Comparison of ENCODE assay signal across 1 cellular context in the genomic region with DNA sequence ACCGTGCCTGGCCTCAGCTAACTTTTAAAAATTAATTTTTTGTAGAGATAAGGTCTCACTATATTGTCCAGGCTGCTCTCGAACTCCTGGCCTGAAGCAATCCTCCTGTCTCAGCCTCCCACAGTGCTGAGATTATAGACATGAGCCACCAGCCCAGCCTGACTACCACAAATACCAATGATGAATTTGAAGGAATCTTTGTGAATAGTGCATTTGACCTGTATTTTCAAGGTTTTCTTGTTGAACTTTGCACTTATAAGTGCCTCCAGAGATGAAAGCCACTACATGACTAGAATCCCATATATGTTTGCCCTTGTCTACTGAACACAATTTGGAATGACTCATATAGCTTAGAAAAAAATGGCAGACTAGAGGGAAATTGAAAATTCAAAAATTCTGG.
A peak's percentile ranks its signal among the peaks of the same experiment; 100 is the strongest.
TF ChIP-seq lines count a peak whose summit lies in the region.

No MANE protein-coding gene starts in this region.

TF ChIP-seq in HepG2, 621 proteins besides CTCF, POLR2A, EP300 and RAD21 (continued from another document):
- TF ChIP-seq, protein P1, sequence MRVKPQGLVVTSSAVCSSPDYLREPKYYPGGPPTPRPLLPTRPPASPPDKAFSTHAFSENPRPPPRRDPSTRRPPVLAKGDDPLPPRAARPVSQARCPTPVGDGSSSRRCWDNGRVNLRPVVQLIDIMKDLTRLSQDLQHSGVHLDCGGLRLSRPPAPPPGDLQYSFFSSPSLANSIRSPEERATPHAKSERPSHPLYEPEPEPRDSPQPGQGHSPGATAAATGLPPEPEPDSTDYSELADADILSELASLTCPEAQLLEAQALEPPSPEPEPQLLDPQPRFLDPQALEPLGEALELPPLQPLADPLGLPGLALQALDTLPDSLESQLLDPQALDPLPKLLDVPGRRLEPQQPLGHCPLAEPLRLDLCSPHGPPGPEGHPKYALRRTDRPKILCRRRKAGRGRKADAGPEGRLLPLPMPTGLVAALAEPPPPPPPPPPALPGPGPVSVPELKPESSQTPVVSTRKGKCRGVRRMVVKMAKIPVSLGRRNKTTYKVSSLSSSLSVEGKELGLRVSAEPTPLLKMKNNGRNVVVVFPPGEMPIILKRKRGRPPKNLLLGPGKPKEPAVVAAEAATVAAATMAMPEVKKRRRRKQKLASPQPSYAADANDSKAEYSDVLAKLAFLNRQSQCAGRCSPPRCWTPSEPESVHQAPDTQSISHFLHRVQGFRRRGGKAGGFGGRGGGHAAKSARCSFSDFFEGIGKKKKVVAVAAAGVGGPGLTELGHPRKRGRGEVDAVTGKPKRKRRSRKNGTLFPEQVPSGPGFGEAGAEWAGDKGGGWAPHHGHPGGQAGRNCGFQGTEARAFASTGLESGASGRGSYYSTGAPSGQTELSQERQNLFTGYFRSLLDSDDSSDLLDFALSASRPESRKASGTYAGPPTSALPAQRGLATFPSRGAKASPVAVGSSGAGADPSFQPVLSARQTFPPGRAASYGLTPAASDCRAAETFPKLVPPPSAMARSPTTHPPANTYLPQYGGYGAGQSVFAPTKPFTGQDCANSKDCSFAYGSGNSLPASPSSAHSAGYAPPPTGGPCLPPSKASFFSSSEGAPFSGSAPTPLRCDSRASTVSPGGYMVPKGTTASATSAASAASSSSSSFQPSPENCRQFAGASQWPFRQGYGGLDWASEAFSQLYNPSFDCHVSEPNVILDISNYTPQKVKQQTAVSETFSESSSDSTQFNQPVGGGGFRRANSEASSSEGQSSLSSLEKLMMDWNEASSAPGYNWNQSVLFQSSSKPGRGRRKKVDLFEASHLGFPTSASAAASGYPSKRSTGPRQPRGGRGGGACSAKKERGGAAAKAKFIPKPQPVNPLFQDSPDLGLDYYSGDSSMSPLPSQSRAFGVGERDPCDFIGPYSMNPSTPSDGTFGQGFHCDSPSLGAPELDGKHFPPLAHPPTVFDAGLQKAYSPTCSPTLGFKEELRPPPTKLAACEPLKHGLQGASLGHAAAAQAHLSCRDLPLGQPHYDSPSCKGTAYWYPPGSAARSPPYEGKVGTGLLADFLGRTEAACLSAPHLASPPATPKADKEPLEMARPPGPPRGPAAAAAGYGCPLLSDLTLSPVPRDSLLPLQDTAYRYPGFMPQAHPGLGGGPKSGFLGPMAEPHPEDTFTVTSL (CRISPR knock-in tag; IDR thresholded peaks at IDR 0.05; ENCODE audit: borderline replicate concordance) = peak; percentile 49; the same call in 1 of the 2 replicates
- no peak for TF ChIP-seq HMGXB4 (CRISPR knock-in tag; IDR thresholded peaks at IDR 0.05; ENCODE audit: borderline replicate concordance in 1 of 2, low read depth in 1 of 2)
- TF ChIP-seq RCOR2 (CRISPR knock-in tag; IDR thresholded peaks at IDR 0.05) = peak; percentile 75
- no peak for TF ChIP-seq ZNF143 (CRISPR knock-in tag; IDR thresholded peaks at IDR 0.05)
- no peak for TF ChIP-seq ZSCAN22 (CRISPR knock-in tag; IDR thresholded peaks at IDR 0.05)
- TF ChIP-seq SAP130 (CRISPR knock-in tag; IDR thresholded peaks at IDR 0.05; ENCODE audit: low read depth) = peak; percentile 22; the same call in 1 of the 2 replicates
- TF ChIP-seq ZNF770 (CRISPR knock-in tag; IDR thresholded peaks at IDR 0.05) = peak; percentile 87
- TF ChIP-seq ZNF121 (CRISPR knock-in tag; IDR thresholded peaks at IDR 0.05) = peak; percentile 55; the same call in 1 of the 2 replicates
- peak; percentile 72; the same call in 1 of the 2 replicates for TF ChIP-seq SMARCC2 (IDR thresholded peaks at IDR 0.05)
- peak; percentile 40; the same call in 1 of the 2 replicates for TF ChIP-seq HMG20A (CRISPR knock-in tag; IDR thresholded peaks at IDR 0.05; ENCODE audit: borderline replicate concordance)
- TF ChIP-seq, protein P2, sequence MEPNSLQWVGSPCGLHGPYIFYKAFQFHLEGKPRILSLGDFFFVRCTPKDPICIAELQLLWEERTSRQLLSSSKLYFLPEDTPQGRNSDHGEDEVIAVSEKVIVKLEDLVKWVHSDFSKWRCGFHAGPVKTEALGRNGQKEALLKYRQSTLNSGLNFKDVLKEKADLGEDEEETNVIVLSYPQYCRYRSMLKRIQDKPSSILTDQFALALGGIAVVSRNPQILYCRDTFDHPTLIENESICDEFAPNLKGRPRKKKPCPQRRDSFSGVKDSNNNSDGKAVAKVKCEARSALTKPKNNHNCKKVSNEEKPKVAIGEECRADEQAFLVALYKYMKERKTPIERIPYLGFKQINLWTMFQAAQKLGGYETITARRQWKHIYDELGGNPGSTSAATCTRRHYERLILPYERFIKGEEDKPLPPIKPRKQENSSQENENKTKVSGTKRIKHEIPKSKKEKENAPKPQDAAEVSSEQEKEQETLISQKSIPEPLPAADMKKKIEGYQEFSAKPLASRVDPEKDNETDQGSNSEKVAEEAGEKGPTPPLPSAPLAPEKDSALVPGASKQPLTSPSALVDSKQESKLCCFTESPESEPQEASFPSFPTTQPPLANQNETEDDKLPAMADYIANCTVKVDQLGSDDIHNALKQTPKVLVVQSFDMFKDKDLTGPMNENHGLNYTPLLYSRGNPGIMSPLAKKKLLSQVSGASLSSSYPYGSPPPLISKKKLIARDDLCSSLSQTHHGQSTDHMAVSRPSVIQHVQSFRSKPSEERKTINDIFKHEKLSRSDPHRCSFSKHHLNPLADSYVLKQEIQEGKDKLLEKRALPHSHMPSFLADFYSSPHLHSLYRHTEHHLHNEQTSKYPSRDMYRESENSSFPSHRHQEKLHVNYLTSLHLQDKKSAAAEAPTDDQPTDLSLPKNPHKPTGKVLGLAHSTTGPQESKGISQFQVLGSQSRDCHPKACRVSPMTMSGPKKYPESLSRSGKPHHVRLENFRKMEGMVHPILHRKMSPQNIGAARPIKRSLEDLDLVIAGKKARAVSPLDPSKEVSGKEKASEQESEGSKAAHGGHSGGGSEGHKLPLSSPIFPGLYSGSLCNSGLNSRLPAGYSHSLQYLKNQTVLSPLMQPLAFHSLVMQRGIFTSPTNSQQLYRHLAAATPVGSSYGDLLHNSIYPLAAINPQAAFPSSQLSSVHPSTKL (CRISPR knock-in tag; IDR thresholded peaks at IDR 0.05) = peak; percentile 76
- TF ChIP-seq POGZ (CRISPR knock-in tag; IDR thresholded peaks at IDR 0.05) = 0 out of 2 replicates have a peak, but pooled peaks have one; percentile 26
- no peak for TF ChIP-seq SOX13 (IDR thresholded peaks at IDR 0.05)
- peak in 1 of 2 experiments; percentile 20; a peak in 1 of 4 replicates for TF ChIP-seq SOX13 (CRISPR knock-in tag; conservative IDR thresholded peaks at IDR 0.05 in 1 of 2, IDR thresholded peaks at IDR 0.05 in 1 of 2)
- TF ChIP-seq RBM22 (optimal IDR thresholded peaks at IDR 0.05; ENCODE audit: low read length) = peak; percentile 24
- TF ChIP-seq DDIT3 (CRISPR knock-in tag; IDR thresholded peaks at IDR 0.05) = no peak
- peak; percentile 57 for TF ChIP-seq GATAD2A (CRISPR knock-in tag; IDR thresholded peaks at IDR 0.05)
- TF ChIP-seq NFIC (IDR thresholded peaks at IDR 0.05; ENCODE audit: low read length) = peak; percentile 33; the same call in 1 of the 2 replicates
- no peak for TF ChIP-seq KLF9 (CRISPR knock-in tag; IDR thresholded peaks at IDR 0.05; ENCODE audit: low read depth)
- 0 out of 2 replicates have a peak, but pooled peaks have one; percentile 44 for TF ChIP-seq ZMYM3 (CRISPR knock-in tag; IDR thresholded peaks at IDR 0.05)
- peak; percentile 58 for TF ChIP-seq TCF7 (IDR thresholded peaks at IDR 0.05; ENCODE audit: low read depth)
- peak; percentile 61; the same call in 1 of the 2 replicates for TF ChIP-seq KDM1A (CRISPR knock-in tag; IDR thresholded peaks at IDR 0.05)
- 0 out of 2 replicates have a peak, but pooled peaks have one; percentile 20 for TF ChIP-seq FOSL1 (CRISPR knock-in tag; IDR thresholded peaks at IDR 0.05; ENCODE audit: borderline replicate concordance)
- no peak for TF ChIP-seq NKX3-1 (CRISPR knock-in tag; IDR thresholded peaks at IDR 0.05)
- peak; percentile 49 for TF ChIP-seq FOSL2 (CRISPR knock-in tag; IDR thresholded peaks at IDR 0.05)
- peak; percentile 12 for TF ChIP-seq TEAD3 (CRISPR knock-in tag; optimal IDR thresholded peaks at IDR 0.05; ENCODE audit: borderline replicate concordance)
- 0 out of 2 replicates have a peak, but pooled peaks have one; percentile 61 for TF ChIP-seq SMARCE1 (IDR thresholded peaks at IDR 0.05; ENCODE audit: borderline replicate concordance)
- no peak for TF ChIP-seq JARID2 (CRISPR knock-in tag; IDR thresholded peaks at IDR 0.05; ENCODE audit: insufficient replicate concordance)
- TF ChIP-seq, protein P3, sequence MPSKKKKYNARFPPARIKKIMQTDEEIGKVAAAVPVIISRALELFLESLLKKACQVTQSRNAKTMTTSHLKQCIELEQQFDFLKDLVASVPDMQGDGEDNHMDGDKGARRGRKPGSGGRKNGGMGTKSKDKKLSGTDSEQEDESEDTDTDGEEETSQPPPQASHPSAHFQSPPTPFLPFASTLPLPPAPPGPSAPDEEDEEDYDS (CRISPR knock-in tag; IDR thresholded peaks at IDR 0.05) = no peak
- peak; percentile 84 for TF ChIP-seq ZNF644 (CRISPR knock-in tag; IDR thresholded peaks at IDR 0.05; ENCODE audit: low read depth)
- peak; percentile 44; the same call in 1 of the 2 replicates for TF ChIP-seq RXRB (CRISPR knock-in tag; IDR thresholded peaks at IDR 0.05; ENCODE audit: borderline replicate concordance)
- TF ChIP-seq TBP (CRISPR knock-in tag; IDR thresholded peaks at IDR 0.05) = no peak
- TF ChIP-seq EHMT2 (IDR thresholded peaks at IDR 0.05; ENCODE audit: borderline replicate concordance, low read depth, low read length) = peak; percentile 32; the same call in 1 of the 2 replicates
- peak; percentile 29; the same call in 1 of the 2 replicates for TF ChIP-seq NCOR1 (IDR thresholded peaks at IDR 0.05; ENCODE audit: borderline replicate concordance, low read length)
- peak; percentile 37; the same call in 1 of the 2 replicates for TF ChIP-seq ZBTB20 (CRISPR knock-in tag; IDR thresholded peaks at IDR 0.05; ENCODE audit: borderline replicate concordance, low read depth)
- TF ChIP-seq HNF4A (CRISPR knock-in tag; IDR thresholded peaks at IDR 0.05) = peak; percentile 59
- TF ChIP-seq, protein P4, sequence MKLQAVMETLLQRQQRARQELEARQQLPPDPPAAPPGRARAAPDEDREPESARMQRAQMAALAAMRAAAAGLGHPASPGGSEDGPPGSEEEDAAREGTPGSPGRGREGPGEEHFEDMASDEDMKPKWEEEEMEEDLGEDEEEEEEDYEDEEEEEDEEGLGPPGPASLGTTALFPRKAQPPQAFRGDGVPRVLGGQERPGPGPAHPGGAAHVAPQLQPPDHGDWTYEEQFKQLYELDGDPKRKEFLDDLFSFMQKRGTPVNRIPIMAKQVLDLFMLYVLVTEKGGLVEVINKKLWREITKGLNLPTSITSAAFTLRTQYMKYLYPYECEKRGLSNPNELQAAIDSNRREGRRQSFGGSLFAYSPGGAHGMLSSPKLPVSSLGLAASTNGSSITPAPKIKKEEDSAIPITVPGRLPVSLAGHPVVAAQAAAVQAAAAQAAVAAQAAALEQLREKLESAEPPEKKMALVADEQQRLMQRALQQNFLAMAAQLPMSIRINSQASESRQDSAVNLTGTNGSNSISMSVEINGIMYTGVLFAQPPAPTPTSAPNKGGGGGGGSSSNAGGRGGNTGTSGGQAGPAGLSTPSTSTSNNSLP (IDR thresholded peaks at IDR 0.05; ENCODE audit: low read depth, low read length) = peak; percentile 72
- peak; percentile 65 for TF ChIP-seq ZMYM2 (CRISPR knock-in tag; IDR thresholded peaks at IDR 0.05)
- no peak for TF ChIP-seq SRSF1 (optimal IDR thresholded peaks at IDR 0.05; ENCODE audit: low read depth, low read length)
- peak; percentile 54 for TF ChIP-seq RARA (CRISPR knock-in tag; IDR thresholded peaks at IDR 0.05)
- peak; percentile 60 for TF ChIP-seq SKI (IDR thresholded peaks at IDR 0.05; ENCODE audit: partially characterized antibody)
